27 cellular contexts compared by ENCODE assay signal in genomic region chr19:27885361-27885760, GRCh38.
"Had no signal": no experiment of that assay in that cellular context is flagged by ENCODE, and none has a peak within 500 bp of the region (broad histone marks: within the 10 kb centered on the region; RNA-seq: fewer than 3 reads in every experiment).

No MANE protein-coding gene starts in this region.

- H3K27me3 ChIP-seq: ascending aorta, cardiac muscle cell, SJCRH30 had no signal

- H3K4me1 ChIP-seq: ascending aorta, SJCRH30 had no signal

- H3K9me3 ChIP-seq: ascending aorta, SJCRH30 had no signal

- H3K27ac ChIP-seq: ascending aorta, cardiac muscle cell, SJCRH30, SK-N-MC had no signal

- DNase-seq: activated CD4-positive, alpha-beta T cell treated with anti-CD3 and anti-CD28 coated beads, Interleukin-2, amount 10 ng/mL, durations not matched to agents 24 days and 14 days; activated CD4-positive, alpha-beta T cell treated with anti-CD3 and anti-CD28 coated beads, Interleukin-2, amount 50 U/mL, for 4 hours; activated CD8-positive, alpha-beta T cell treated with anti-CD3 and anti-CD28 coated beads for 36 hours; activated gamma-delta T cell; activated naive CD4-positive, alpha-beta T cell treated with Interleukin-2 at 50 U/mL for 16 hours; activated naive CD8-positive, alpha-beta T cell treated with anti-CD3 and anti-CD28 coated beads, Interleukin-2, amount 10 ng/mL, durations not matched to agents 7 days and 5 days; activated T-cell treated with anti-CD3 and anti-CD28 coated beads, Interleukin-2, amount 50 U/mL, for 1 hour; activated T-cell treated with anti-CD3 and anti-CD28 coated beads, Interleukin-2, amount 50 U/mL, for 72 hours; amygdala; Karpas-422; NCI-H1105 treated with DMSO at 0.1 percent for 48 hours; NCI-H1436; NCI-H1694; NCI-H1930; NCI-H2081 treated with DMSO at 0.1 percent for 48 hours; NCI-H226; NCI-H446 treated with DMSO at 0.1 percent for 48 hours; NCI-H524; NCI-H748 treated with DMSO at 0.1 percent for 48 hours; NK-92 treated with Interleukin-12 subunit alpha and Interleukin-12 subunit beta, amount 100 ng/mL, for 24 hours; OCI-M1; SHP77; SJCRH30; T1000 had no signal

- H3K36me3 ChIP-seq: ascending aorta, cardiac muscle cell, SJCRH30 had no signal

- H3K4me3 ChIP-seq: ascending aorta, cardiac muscle cell, SJCRH30, SK-N-MC had no signal

- ATAC-seq: activated CD8-positive, alpha-beta T cell treated with anti-CD3 and anti-CD28 coated beads for 36 hours; activated T-cell treated with anti-CD3 and anti-CD28 coated beads, Interleukin-2, amount 50 U/mL, for 72 hours had no signal
